8 cellular contexts compared by ENCODE assay signal in the genomic region with DNA sequence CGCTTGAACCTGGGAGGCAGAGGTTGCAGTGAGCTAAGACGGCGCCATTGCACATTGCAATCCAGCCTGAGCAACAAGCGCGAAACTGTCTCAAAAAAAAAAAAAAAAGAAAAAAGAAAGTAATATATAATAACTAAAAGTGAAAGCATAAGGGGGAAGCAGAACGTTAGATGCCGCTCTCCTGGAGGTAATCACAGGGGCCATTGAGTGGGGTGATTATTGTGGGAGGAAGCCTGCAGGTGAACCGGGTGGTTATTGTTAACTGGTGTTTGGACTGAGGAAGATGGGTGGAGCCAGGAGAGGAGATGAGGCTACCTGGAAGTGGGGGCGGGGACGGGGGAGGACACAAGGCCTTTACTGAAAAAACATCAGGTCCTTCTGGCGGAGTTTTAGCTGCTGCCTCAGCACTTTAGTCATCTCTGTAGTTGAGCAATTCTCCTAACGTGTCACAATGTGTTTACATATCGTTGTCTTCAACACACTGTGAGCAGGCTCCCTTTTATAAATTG. TPM values are rescaled to one million over a fixed set of nuclear protein-coding genes. Genes with fewer than 3 reads are reported as not detected.
A peak's percentile ranks its signal among the peaks of the same experiment; 100 is the strongest.
DNase-seq lines count a peak whose midpoint lies in the region; ATAC-seq, FAIRE-seq and TF ChIP-seq lines count a peak whose summit lies in the region.

No MANE protein-coding gene starts in this region.

- TF ChIP-seq CTCF in GM12865 (IDR thresholded peaks at IDR 0.05; ENCODE audit: insufficient read depth, low read depth, low read length, missing control alignments) (no peak), mucosa of descending colon (IDR thresholded peaks at IDR 0.05) (no peak)

- no peaks in the 10 kb centered on the region for H3K4me1 ChIP-seq in mucosa of descending colon (ENCODE audit: low read depth)

- FAIRE-seq in H54 (lab: Jason Lieb, UNC) = no peak

- intact Hi-C loops in mucosa of descending colon (cut with DNase I, micrococcal nuclease) = no loop called here

- H3K9me3 ChIP-seq in mucosa of descending colon = no peaks in the 10 kb centered on the region

- peak overlapping the region; percentile 15 for H3K4me3 ChIP-seq in GM12865 (ENCODE audit: low read depth, low read length)
- no peak overlapping the region for H3K4me3 ChIP-seq in mucosa of descending colon

- H3K36me3 ChIP-seq in mucosa of descending colon (ENCODE audit: low read depth) = no peaks in the 10 kb centered on the region

- DNase-seq in GM12865 (ENCODE audit: low read depth) = peak; percentile 78
- peak; percentile 91 for DNase-seq in NCI-H69 (lab: John Stamatoyannopoulos, UW)
- peak; percentile 41 for DNase-seq in activated effector memory CD4-positive, alpha-beta T cell treated with Interleukin-2 at 50 U/mL for 16 hours
- peak; percentile 51 to 62 (median 59) for DNase-seq in mucosa of descending colon
- DNase-seq in H54 (ENCODE audit: insufficient read length, low spot score) = no peak
- no peak for DNase-seq in NCI-H524 treated with DMSO at 0.1 percent for 48 hours (lab: John Stamatoyannopoulos, UW)
- DNase-seq in DMS 273 treated with DMSO at 0.1 percent for 48 hours (lab: John Stamatoyannopoulos, UW) = no peak

- TF ChIP-seq POLR2A in H54 (IDR thresholded peaks at IDR 0.05; ENCODE audit: low read depth, low read length) = no peak

- ATAC-seq in HG02588 (IDR thresholded peaks at IDR 0.05; ENCODE audit: unreplicated experiment) = peak; percentile 42
- peak; percentile 86 for ATAC-seq in mucosa of descending colon

RNA-seq across cellular contexts. Expression of gene TJP2, which starts 5.3 kb away (rescaled TPM):
- total RNA-seq in mucosa of descending colon = 100 to 1,000 TPM in 2 of 3 donors, 10 to 100 TPM in 1; 81.1 to 172 (median 124) TPM

Comparison
In these comparisons a context has a peak if more than half of its experiments do, and no peak if none do; other contexts are left out.
1. DNase-seq: peak in GM12865 (single experiment), NCI-H69 (single experiment), activated effector memory CD4-positive, alpha-beta T cell treated with Interleukin-2 at 50 U/mL for 16 hours (single experiment) and mucosa of descending colon (3 of 3); none in H54 (single experiment), NCI-H524 treated with DMSO at 0.1 percent for 48 hours (single experiment) and DMS 273 treated with DMSO at 0.1 percent for 48 hours (single experiment).